ENCODE assay signal across 14 cellular contexts in the genomic region with DNA sequence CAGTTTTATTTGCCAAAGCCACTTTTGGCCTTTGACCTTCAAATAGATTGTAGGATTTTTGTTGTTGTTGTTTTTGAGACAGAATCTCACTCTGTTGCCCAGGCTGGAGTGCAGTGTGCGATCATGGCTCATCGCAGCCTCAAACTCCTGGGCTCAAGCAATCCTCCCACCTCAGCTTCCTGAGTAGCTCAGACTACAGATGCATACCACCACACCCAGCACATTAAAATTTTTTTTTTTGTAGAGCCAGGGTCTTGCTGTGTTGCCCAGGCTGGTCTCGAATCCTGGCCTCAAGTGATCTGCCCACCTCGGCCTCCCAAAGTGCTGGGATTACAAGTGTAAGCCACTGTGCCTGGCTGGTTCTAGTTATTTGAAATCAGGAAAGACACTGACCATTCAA. TPM values are rescaled to one million over a fixed set of nuclear protein-coding genes. Genes with fewer than 3 reads are reported as not detected.
"Had no signal": no experiment of that assay in that cellular context is flagged by ENCODE, and none has a peak within 500 bp of the region (broad histone marks: within the 10 kb centered on the region; RNA-seq: fewer than 3 reads in every experiment).

No MANE protein-coding gene starts in this region.

RNA-seq across cellular contexts. Expression of a gene that starts 3.0 kb away (rescaled TPM):
- polyA plus RNA-seq: naive thymus-derived CD4-positive, alpha-beta T cell had no signal

RNA-seq across cellular contexts. Expression of a gene that starts 34.6 kb away (rescaled TPM):
- total RNA-seq: naive thymus-derived CD4-positive, alpha-beta T cell; natural killer cell; osteoblast; ovary; pulmonary artery endothelial cell; smooth muscle cell; uterus had no signal
- polyA plus RNA-seq: naive thymus-derived CD4-positive, alpha-beta T cell; ovary had no signal

RNA-seq across cellular contexts. Expression of a gene that starts 59.2 kb away (rescaled TPM):
- total RNA-seq: natural killer cell, osteoblast, pulmonary artery endothelial cell, right atrium auricular region, sciatic nerve, smooth muscle cell, spleen, suprapubic skin, transverse colon, upper lobe of right lung, urinary bladder, uterus had no signal
- polyA plus RNA-seq: ovary, smooth muscle cell, urinary bladder had no signal
